ENCODE assay signal across 10 cellular contexts in the genomic region with DNA sequence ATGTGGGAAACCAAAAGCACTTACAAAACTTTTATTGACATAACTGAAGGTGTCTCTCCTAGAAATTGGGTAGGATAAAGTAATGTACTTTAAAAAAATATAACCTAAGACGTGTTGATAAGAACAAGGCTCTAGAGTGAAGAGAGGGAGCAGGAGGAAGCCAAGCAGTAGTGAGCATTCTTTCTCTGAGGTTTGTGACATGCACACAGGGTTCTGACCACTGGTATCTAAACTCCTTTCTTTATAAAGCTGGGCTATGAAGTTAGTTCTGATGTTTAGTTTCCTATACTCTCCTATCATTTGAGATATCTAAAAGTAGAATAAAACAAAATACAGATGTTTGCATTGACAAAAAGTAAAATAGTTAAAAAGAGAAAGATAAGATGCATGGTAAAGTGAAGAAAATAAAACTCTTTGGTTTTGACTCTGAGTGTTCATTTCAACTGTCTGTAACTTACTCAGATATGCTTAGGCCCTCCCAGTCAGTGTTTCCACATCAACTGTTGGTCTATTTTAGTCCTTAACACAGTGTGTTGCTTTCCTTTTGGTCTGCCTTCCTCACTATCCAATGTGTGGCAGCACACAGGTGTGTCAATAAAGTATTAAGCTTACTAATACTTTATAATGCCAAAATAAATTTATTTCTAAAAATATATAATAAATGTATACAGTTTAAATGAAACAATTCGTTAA.
DNase-seq lines count a peak whose midpoint lies in the region; ATAC-seq, FAIRE-seq and TF ChIP-seq lines count a peak whose summit lies in the region.
"Had no signal": no experiment of that assay in that cellular context is flagged by ENCODE, and none has a peak within 500 bp of the region (broad histone marks: within the 10 kb centered on the region; RNA-seq: fewer than 3 reads in every experiment).

No MANE protein-coding gene starts in this region.

- H3K27ac ChIP-seq in right cardiac atrium (ENCODE audit: low read length) (no peak overlapping the region), gastroesophageal sphincter (no peak overlapping the region)

- DNase-seq in GM18507 (ENCODE audit: extremely low spot score, insufficient read length, low read depth) = no peak
- DNase-seq in NOMO-1 treated with dmso at 0.1 percent for 144 hours (lab: John Stamatoyannopoulos, UW; ENCODE audit: unreplicated experiment) = peak; percentile 67
- DNase-seq in right cardiac atrium = no peak
- DNase-seq in G401 (ENCODE audit: low spot score) = no peak
- DNase-seq in cortex of kidney (lab: John Stamatoyannopoulos, UW) = no peak
- DNase-seq: KG1; stimulated activated CD8-positive, alpha-beta memory T cell treated with anti-CD3 and anti-CD28 coated beads, Interleukin-4, amount 100 ng/mL, for 48 hours had no signal

- 63% methylated on average over 2 of the region's 2 CpGs for WGBS in right cardiac atrium
- WGBS in gastroesophageal sphincter (ENCODE audit: low coverage in 1 of 2), 2 donors = 62 to 72% methylated on average over 2 of the region's 2 CpGs

- H3K4me1 ChIP-seq in right cardiac atrium (ENCODE audit: control insufficient read depth, insufficient read depth, low read length) (no peaks in the 10 kb centered on the region), gastroesophageal sphincter (peaks cover 0 to 6% (median 0%) of the 10 kb centered on the region in 3 donors)

- in situ Hi-C loops in G401 (cut with HindIII; ENCODE audit: low sequenced_read_pairs) = no loop called here

- no peaks in the 10 kb centered on the region for H3K27me3 ChIP-seq in right cardiac atrium (ENCODE audit: control insufficient read depth, insufficient read depth)
- no peaks in the 10 kb centered on the region for H3K27me3 ChIP-seq in gastroesophageal sphincter

- TF ChIP-seq POLR2A in gastroesophageal sphincter (IDR thresholded peaks at IDR 0.05) = no peak

- peak; percentile 60 for ATAC-seq in HG02623 (IDR thresholded peaks at IDR 0.05; ENCODE audit: unreplicated experiment)
- ATAC-seq in right cardiac atrium = peak; percentile 62 to 81
- no peak for ATAC-seq in GM21576 (IDR thresholded peaks at IDR 0.05; ENCODE audit: unreplicated experiment)
- ATAC-seq in gastroesophageal sphincter = no peak

- H3K36me3 ChIP-seq in gastroesophageal sphincter = no peaks in the 10 kb centered on the region

- TF ChIP-seq EP300 in gastroesophageal sphincter (IDR thresholded peaks at IDR 0.05) = no peak

- no peak for TF ChIP-seq CTCF in gastroesophageal sphincter (IDR thresholded peaks at IDR 0.05)

- FAIRE-seq in GM18507 (lab: Jason Lieb, UNC) = peak; percentile 65

- H3K9me3 ChIP-seq in right cardiac atrium (ENCODE audit: control insufficient read depth, low read length) (no peaks in the 10 kb centered on the region), gastroesophageal sphincter (no peaks in the 10 kb centered on the region)

- no peak overlapping the region for H3K4me3 ChIP-seq in right cardiac atrium (ENCODE audit: low read length)
- no peak overlapping the region for H3K4me3 ChIP-seq in gastroesophageal sphincter

- intact Hi-C loops in right cardiac atrium (cut with DNase I) = no loop called here

Comparison
In these comparisons a context has a peak if more than half of its experiments do, and no peak if none do; other contexts are left out.
1. ATAC-seq: peak in HG02623 (single experiment) and right cardiac atrium (2 of 2); none in GM21576 (single experiment) and gastroesophageal sphincter (single experiment).